ENCODE assay signal across 27 cellular contexts in genomic region chr11:132538642-132539041, GRCh38.
"Had no signal": no experiment of that assay in that cellular context is flagged by ENCODE, and none has a peak within 500 bp of the region (broad histone marks: within the 10 kb centered on the region; RNA-seq: fewer than 3 reads in every experiment).

No MANE protein-coding gene starts in this region.

- FAIRE-seq: colon, endometrium, islet of Langerhans, keratinocyte had no signal

- H3K4me1 ChIP-seq: foreskin keratinocyte, gastrocnemius medialis, left lung, lower lobe of right lung had no signal

- DNase-seq: dermis blood vessel endothelial cell; dorsolateral prefrontal cortex; effector CD4-positive, alpha-beta T cell; effector memory CD8-positive, alpha-beta T cell; endodermal cell; erythroblast; foreskin keratinocyte; gastrocnemius medialis; glutamatergic neuron; head of caudate nucleus; heart right ventricle; hippocampal formation; left cardiac atrium; left lung; left ventricle myocardium superior; lower lobe of right lung; mesenchymal stem cell; mucosa of descending colon; naive B cell; naive thymus-derived CD8-positive, alpha-beta T cell had no signal

- ATAC-seq: effector memory CD8-positive, alpha-beta T cell; esophagus mucosa; foreskin keratinocyte; gastrocnemius medialis; heart right ventricle; left cardiac atrium; left lung; left ventricle myocardium superior; lower lobe of right lung; mucosa of descending colon; naive thymus-derived CD8-positive, alpha-beta T cell had no signal

- H3K36me3 ChIP-seq: gastrocnemius medialis, heart right ventricle, left lung, lower lobe of right lung had no signal

- H3K4me3 ChIP-seq: coronary artery, dorsolateral prefrontal cortex, gastrocnemius medialis, heart right ventricle, left lung, lower lobe of right lung, mucosa of descending colon had no signal

- H3K27me3 ChIP-seq: foreskin keratinocyte, gastrocnemius medialis, heart right ventricle, left lung had no signal

- H3K9me3 ChIP-seq: gastrocnemius medialis, heart right ventricle, left lung, lower lobe of right lung had no signal

- H3K27ac ChIP-seq: coronary artery, dorsolateral prefrontal cortex, epithelial cell of prostate, foreskin keratinocyte, gastrocnemius medialis, heart right ventricle, left lung, lower lobe of right lung had no signal
